In the genomic region with DNA sequence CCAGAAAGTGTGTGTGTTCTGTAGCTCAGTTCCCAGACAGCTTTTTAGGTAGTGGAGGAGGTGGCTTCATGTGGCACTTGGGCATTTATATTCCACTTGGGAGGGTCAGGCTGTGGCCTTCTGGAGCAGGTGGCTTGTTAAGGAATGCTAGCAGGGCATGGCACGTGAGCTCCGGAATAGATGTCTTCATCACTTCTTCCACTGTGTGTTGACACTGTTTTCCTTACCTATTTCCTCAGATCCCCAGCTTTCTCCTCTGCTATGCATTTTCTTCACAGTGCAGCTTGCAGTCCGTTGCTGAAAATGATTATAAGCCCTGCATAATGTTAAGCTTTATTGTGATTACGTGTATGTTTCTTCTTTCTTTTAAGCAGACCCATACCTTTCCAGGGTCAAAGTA, we compare ENCODE assay signal across 18 cellular contexts. TPM values are rescaled to one million over a fixed set of nuclear protein-coding genes. Genes with fewer than 3 reads are reported as not detected.
DNase-seq lines count a peak whose midpoint lies in the region; ATAC-seq and TF ChIP-seq lines count a peak whose summit lies in the region.
"Had no signal": no experiment of that assay in that cellular context is flagged by ENCODE, and none has a peak within 500 bp of the region (broad histone marks: within the 10 kb centered on the region; RNA-seq: fewer than 3 reads in every experiment).

No MANE protein-coding gene starts in this region.

- peaks cover 51% of the 10 kb centered on the region for H3K36me3 ChIP-seq in GM23338 (ENCODE audit: insufficient read depth)

- H3F3A ChIP-seq in GM23338 (replicated peaks; ENCODE audit: low read depth): peaks cover 46% of the 10 kb centered on the region

- no peak overlapping the region for H2AFZ ChIP-seq in GM23338

- H3K27me3 ChIP-seq in GM23338 (ENCODE audit: insufficient read depth): no peaks in the 10 kb centered on the region
- H3K27me3 ChIP-seq: BLaER1 treated with 17β-estradiol and CSF1 and Interleukin-3, amounts not matched to agents 10 nM and 100 nM had no signal

- H3K27me3 Mint-ChIP-seq in T-helper 1 cell treated with Interleukin-12 subunit alpha and Interleukin-12 subunit beta and Interleukin-4 antibody, amounts not matched to agents 30 μg/mL and 1 μg/mL, for 36 hours (ENCODE audit: low read depth): no peaks in the 10 kb centered on the region
- H3K27me3 Mint-ChIP-seq in GM23338 (ENCODE audit: insufficient read depth, low read depth, poor library complexity): peaks cover 13% of the 10 kb centered on the region
- no peaks in the 10 kb centered on the region for H3K27me3 Mint-ChIP-seq in activated naive CD8-positive, alpha-beta T cell
- H3K27me3 Mint-ChIP-seq in natural killer cell treated with Interleukin-12 subunit alpha and Interleukin-12 subunit beta and Interleukin-15 and Interleukin-18, amount 100 ng/mL, for 72 hours: no peaks in the 10 kb centered on the region

- peaks cover 17% of the 10 kb centered on the region for H4K20me1 ChIP-seq in GM23338 (replicated peaks; ENCODE audit: insufficient read depth)

- no peak for DNase-seq in T-helper 1 cell
- no peak for DNase-seq in GM23338 (ENCODE audit: low spot score)
- no peak for DNase-seq in natural killer cell treated with Interleukin-12 subunit alpha and Interleukin-12 subunit beta and Interleukin-15 and Interleukin-18, amount 100 ng/mL, for 72 hours (ENCODE audit: low spot score)
- DNase-seq in HEK293T (ENCODE audit: extremely low spot score): no peak
- no peak for DNase-seq in coronary artery (ENCODE audit: low spot score)
- DNase-seq: 8988T; NCI-H1436; NCI-H2081; NCI-H226; NCI-H526 treated with DMSO at 0.1 percent for 48 hours; NK-92 treated with Interleukin-12 subunit alpha and Interleukin-12 subunit beta, amount 100 ng/mL, for 24 hours; PC-3 had no signal

- no peak overlapping the region for H3K4me2 ChIP-seq in GM23338

- ATAC-seq in GM23338: no peak
- no peak for ATAC-seq in natural killer cell treated with Interleukin-12 subunit alpha and Interleukin-12 subunit beta and Interleukin-15 and Interleukin-18, amount 100 ng/mL, for 72 hours
- ATAC-seq in GM18909 (IDR thresholded peaks at IDR 0.05; ENCODE audit: poor library complexity, unreplicated experiment): no peak
- ATAC-seq: PC-3 had no signal

- peak overlapping the region; percentile 43 for H3K27ac Mint-ChIP-seq in T-helper 1 cell treated with Interleukin-12 subunit alpha and Interleukin-12 subunit beta and Interleukin-4 antibody, amounts not matched to agents 30 μg/mL and 1 μg/mL, for 36 hours
- H3K27ac Mint-ChIP-seq in GM23338: no peak overlapping the region
- peak overlapping the region; percentile 34 for H3K27ac Mint-ChIP-seq in activated naive CD8-positive, alpha-beta T cell
- H3K27ac Mint-ChIP-seq in natural killer cell treated with Interleukin-12 subunit alpha and Interleukin-12 subunit beta and Interleukin-15 and Interleukin-18, amount 100 ng/mL, for 72 hours: peak overlapping the region; percentile 97 to 98

- POLR2A ChIA-PET in HEK293T (lab: Yijun Ruan, JAX): interaction anchor here (1.6 kb wide), 1 partner anchor 106 kb away, joined by 5 read pairs; a partner anchor contains a TSS

- peaks cover 10% of the 10 kb centered on the region for H3K79me2 ChIP-seq in GM23338 (replicated peaks; ENCODE audit: insufficient read depth)

- H3K9me2 ChIP-seq in GM23338 (ENCODE audit: insufficient read depth): no peaks in the 10 kb centered on the region

- H3K4me3 ChIP-seq in GM23338 (no peak overlapping the region), coronary artery (no peak overlapping the region)
- H3K4me3 ChIP-seq: BLaER1 treated with 17β-estradiol and CSF1 and Interleukin-3, amounts not matched to agents 10 nM and 100 nM had no signal

- H3K9me3 Mint-ChIP-seq in T-helper 1 cell treated with Interleukin-12 subunit alpha and Interleukin-12 subunit beta and Interleukin-4 antibody, amounts not matched to agents 30 μg/mL and 1 μg/mL, for 36 hours: no peaks in the 10 kb centered on the region
- no peaks in the 10 kb centered on the region for H3K9me3 Mint-ChIP-seq in GM23338
- no peaks in the 10 kb centered on the region for H3K9me3 Mint-ChIP-seq in activated naive CD8-positive, alpha-beta T cell (ENCODE audit: low read depth)
- no peaks in the 10 kb centered on the region for H3K9me3 Mint-ChIP-seq in natural killer cell treated with Interleukin-12 subunit alpha and Interleukin-12 subunit beta and Interleukin-15 and Interleukin-18, amount 100 ng/mL, for 72 hours

- no peak for TF ChIP-seq CTCF in GM23338 (conservative IDR thresholded peaks at IDR 0.05; ENCODE audit: low read depth in 2 of 2)
- no peak for TF ChIP-seq CTCF in coronary artery (IDR thresholded peaks at IDR 0.05)

- peaks cover 19% of the 10 kb centered on the region for H3K4me1 Mint-ChIP-seq in T-helper 1 cell treated with Interleukin-12 subunit alpha and Interleukin-12 subunit beta and Interleukin-4 antibody, amounts not matched to agents 30 μg/mL and 1 μg/mL, for 36 hours (ENCODE audit: low read depth)
- H3K4me1 Mint-ChIP-seq in GM23338: peaks cover 12% of the 10 kb centered on the region
- peaks cover 24% of the 10 kb centered on the region for H3K4me1 Mint-ChIP-seq in activated naive CD8-positive, alpha-beta T cell (ENCODE audit: low read depth)
- H3K4me1 Mint-ChIP-seq in natural killer cell treated with Interleukin-12 subunit alpha and Interleukin-12 subunit beta and Interleukin-15 and Interleukin-18, amount 100 ng/mL, for 72 hours (ENCODE audit: low read depth in 2 of 2): peaks cover 23 to 44% of the 10 kb centered on the region in 2 donors

- peaks cover 55% of the 10 kb centered on the region for H3K36me3 Mint-ChIP-seq in T-helper 1 cell treated with Interleukin-12 subunit alpha and Interleukin-12 subunit beta and Interleukin-4 antibody, amounts not matched to agents 30 μg/mL and 1 μg/mL, for 36 hours (ENCODE audit: low read depth)
- H3K36me3 Mint-ChIP-seq in GM23338 (ENCODE audit: low read depth): peaks cover 64% of the 10 kb centered on the region
- peaks cover 12% of the 10 kb centered on the region for H3K36me3 Mint-ChIP-seq in activated naive CD8-positive, alpha-beta T cell
- peaks cover 43% of the 10 kb centered on the region for H3K36me3 Mint-ChIP-seq in natural killer cell treated with Interleukin-12 subunit alpha and Interleukin-12 subunit beta and Interleukin-15 and Interleukin-18, amount 100 ng/mL, for 72 hours

- no peak overlapping the region for H3K4me3 Mint-ChIP-seq in T-helper 1 cell treated with Interleukin-12 subunit alpha and Interleukin-12 subunit beta and Interleukin-4 antibody, amounts not matched to agents 30 μg/mL and 1 μg/mL, for 36 hours
- H3K4me3 Mint-ChIP-seq in GM23338: no peak overlapping the region
- no peak overlapping the region for H3K4me3 Mint-ChIP-seq in activated naive CD8-positive, alpha-beta T cell
- no peak overlapping the region for H3K4me3 Mint-ChIP-seq in natural killer cell treated with Interleukin-12 subunit alpha and Interleukin-12 subunit beta and Interleukin-15 and Interleukin-18, amount 100 ng/mL, for 72 hours

- H3K4me1 ChIP-seq in GM23338 (ENCODE audit: insufficient read depth): peaks cover 5% of the 10 kb centered on the region; the same call in 1 of the 2 replicates

- peak overlapping the region; percentile 15; the same call in 1 of the 2 replicates for H3K27ac ChIP-seq in GM23338 (ENCODE audit: low read depth)
- no peak overlapping the region for H3K27ac ChIP-seq in coronary artery

- CTCF ChIA-PET in HEK293T (lab: Yijun Ruan, JAX): no interaction called here

TF ChIP-seq in GM23338, 12 proteins besides CTCF, POLR2A, EP300 and RAD21 (continues in another document):
- no peak for TF ChIP-seq POLR2AphosphoS5 (IDR thresholded peaks at IDR 0.05; ENCODE audit: low read depth)
- no peak for TF ChIP-seq ZNF331 (CRISPR knock-in tag; IDR thresholded peaks at IDR 0.05; ENCODE audit: low read depth)
- no peak for TF ChIP-seq EZH2 (IDR thresholded peaks at IDR 0.05; ENCODE audit: low read depth, unreplicated experiment)
- TF ChIP-seq CREB1 (CRISPR knock-in tag; IDR thresholded peaks at IDR 0.05; ENCODE audit: low read depth): no peak
- no peak for TF ChIP-seq ZNF114 (CRISPR knock-in tag; IDR thresholded peaks at IDR 0.05)
- no peak for TF ChIP-seq NANOG (IDR thresholded peaks at IDR 0.05; ENCODE audit: borderline replicate concordance)

TF ChIP-seq in HEK293T, 16 proteins besides CTCF, POLR2A, EP300 and RAD21 (continues in another document):
- TF ChIP-seq ZNF384 (IDR thresholded peaks at IDR 0.05) (no peak), FOXA1 (IDR thresholded peaks at IDR 0.05) (no peak), ELF4 (IDR thresholded peaks at IDR 0.05) (no peak), NFRKB (IDR thresholded peaks at IDR 0.05) (no peak), L3MBTL2 (conservative IDR thresholded peaks at IDR 0.05) (no peak), HDGF (IDR thresholded peaks at IDR 0.05; ENCODE audit: borderline replicate concordance) (no peak), CTBP1 (IDR thresholded peaks at IDR 0.05; ENCODE audit: borderline replicate concordance) (no peak), LEF1 (IDR thresholded peaks at IDR 0.05; ENCODE audit: borderline replicate concordance) (no peak), FOXM1 (IDR thresholded peaks at IDR 0.05; ENCODE audit: borderline replicate concordance) (no peak), SUZ12 (IDR thresholded peaks at IDR 0.05) (no peak), SP1 (IDR thresholded peaks at IDR 0.05) (no peak)
- TF ChIP-seq, protein P1, sequence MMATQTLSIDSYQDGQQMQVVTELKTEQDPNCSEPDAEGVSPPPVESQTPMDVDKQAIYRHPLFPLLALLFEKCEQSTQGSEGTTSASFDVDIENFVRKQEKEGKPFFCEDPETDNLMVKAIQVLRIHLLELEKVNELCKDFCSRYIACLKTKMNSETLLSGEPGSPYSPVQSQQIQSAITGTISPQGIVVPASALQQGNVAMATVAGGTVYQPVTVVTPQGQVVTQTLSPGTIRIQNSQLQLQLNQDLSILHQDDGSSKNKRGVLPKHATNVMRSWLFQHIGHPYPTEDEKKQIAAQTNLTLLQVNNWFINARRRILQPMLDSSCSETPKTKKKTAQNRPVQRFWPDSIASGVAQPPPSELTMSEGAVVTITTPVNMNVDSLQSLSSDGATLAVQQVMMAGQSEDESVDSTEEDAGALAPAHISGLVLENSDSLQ (IDR thresholded peaks at IDR 0.05): no peak

RNA-seq across cellular contexts. Expression of a gene that starts 3.3 kb away (rescaled TPM):
- 43.8 and 43.9 TPM in 2 replicates for total RNA-seq in GM23338 (2014; rRNA removed; shearing (Covaris generic))
- 9.6 and 9.8 TPM in 2 replicates for polyA plus RNA-seq in GM23338 (2016; fragmentation: Nextera tagmentation; extraction: Ambion mirVana)
- total RNA-seq in natural killer cell treated with Interleukin-12 subunit alpha and Interleukin-12 subunit beta and Interleukin-15 and Interleukin-18, amount 100 ng/mL, for 72 hours: 10 to 100 TPM; 31.4 to 41.1 TPM

RNA-seq across cellular contexts. Expression of a gene that starts 30.5 kb away (rescaled TPM):
- total RNA-seq in GM23338 (2014; rRNA removed; shearing (Covaris generic)): 440 and 530 TPM in 2 replicates
- 163 and 177 TPM in 2 replicates for polyA plus RNA-seq in GM23338 (2016; fragmentation: Nextera tagmentation; extraction: Ambion mirVana)
- total RNA-seq in natural killer cell treated with Interleukin-12 subunit alpha and Interleukin-12 subunit beta and Interleukin-15 and Interleukin-18, amount 100 ng/mL, for 72 hours: 100 to 1,000 TPM; 633 to 749 TPM

RNA-seq across cellular contexts. Expression of a gene that starts 48.5 kb away (rescaled TPM):
- 0.52 and 2.3 TPM in 2 replicates for total RNA-seq in GM23338 (2014; rRNA removed; shearing (Covaris generic))
- 0.37 and 0.38 TPM in 2 replicates for polyA plus RNA-seq in GM23338 (2016; fragmentation: Nextera tagmentation; extraction: Ambion mirVana)
- 1 to 10 TPM in 1 of 2 donors, not detected in 1; 1.6 TPM for total RNA-seq in natural killer cell treated with Interleukin-12 subunit alpha and Interleukin-12 subunit beta and Interleukin-15 and Interleukin-18, amount 100 ng/mL, for 72 hours
- total RNA-seq: H4, LHCN-M2 had no signal
